17 cellular contexts compared by ENCODE assay signal in genomic region chr12:48832321-48833060, GRCh38.
DNase-seq lines count a peak whose midpoint lies in the region; ATAC-seq and TF ChIP-seq lines count a peak whose summit lies in the region.
"Had no signal": no experiment of that assay in that cellular context is flagged by ENCODE, and none has a peak within 500 bp of the region (broad histone marks: within the 10 kb centered on the region; RNA-seq: fewer than 3 reads in every experiment).

No MANE protein-coding gene starts in this region.

- no peak overlapping the region for H3K27ac ChIP-seq in WERI-Rb-1

- no peak for DNase-seq in activated T-cell treated with anti-CD3 and anti-CD28 coated beads, Interleukin-2, amount 50 U/mL, for 24 hours
- no peak for DNase-seq in activated T-cell treated with anti-CD3 and anti-CD28 coated beads, Interleukin-2, amount 50 U/mL, for 1 hour
- no peak for DNase-seq in stimulated activated naive CD8-positive, alpha-beta T cell treated with anti-CD3 and anti-CD28 coated beads, Interleukin-15, amount 100 ng/mL, for 72 hours
- DNase-seq in WERI-Rb-1 (no peak), epidermal melanocyte (ENCODE audit: insufficient read length, low spot score) (peak; percentile 6), RPMI8226 (no peak)
- DNase-seq: C1 segment of cervical spinal cord; Calu3; CD4-positive, alpha-beta memory T cell; COR-L47; DMS79; GF-D8; HFFc6 had no signal

- no peaks in the 10 kb centered on the region for H3K4me1 Mint-ChIP-seq in activated T-cell treated with anti-CD3 and anti-CD28 coated beads, Interleukin-2, amount 50 U/mL, for 24 hours (ENCODE audit: low read depth)
- peaks cover 2% of the 10 kb centered on the region for H3K4me1 Mint-ChIP-seq in stimulated activated naive CD8-positive, alpha-beta T cell treated with anti-CD3 and anti-CD28 coated beads, Interleukin-15, Interleukin-2, amounts not matched to agents 100 ng/mL and 50 ng/mL, for 24 hours (ENCODE audit: low read depth)
- H3K4me1 Mint-ChIP-seq in stimulated activated naive CD8-positive, alpha-beta T cell treated with anti-CD3 and anti-CD28 coated beads, Interleukin-15, amount 100 ng/mL, for 72 hours = no peaks in the 10 kb centered on the region
- H3K4me1 Mint-ChIP-seq: GM23338 had no signal

- no peaks in the 10 kb centered on the region for H3K9me3 ChIP-seq in WERI-Rb-1 (ENCODE audit: severe bottlenecking)
- H3K9me3 ChIP-seq: HAP-1 had no signal

- ATAC-seq in stimulated activated naive CD8-positive, alpha-beta T cell treated with anti-CD3 and anti-CD28 coated beads, Interleukin-15, amount 100 ng/mL, for 72 hours = no peak
- ATAC-seq in HG03457 (IDR thresholded peaks at IDR 0.05; ENCODE audit: unreplicated experiment) = no peak
- ATAC-seq: GM23338 had no signal

- peaks cover 92% of the 10 kb centered on the region for H3K36me3 Mint-ChIP-seq in activated T-cell treated with anti-CD3 and anti-CD28 coated beads, Interleukin-2, amount 50 U/mL, for 24 hours (ENCODE audit: low read depth)
- peaks cover 68% of the 10 kb centered on the region for H3K36me3 Mint-ChIP-seq in stimulated activated naive CD8-positive, alpha-beta T cell treated with anti-CD3 and anti-CD28 coated beads, Interleukin-15, Interleukin-2, amounts not matched to agents 100 ng/mL and 50 ng/mL, for 24 hours (ENCODE audit: low read depth)

- H3K4me3 ChIP-seq in WERI-Rb-1 (ENCODE audit: low read depth, low read length) = no peak overlapping the region
- H3K4me3 ChIP-seq: GM23338, HAP-1 had no signal

- H3K9me3 Mint-ChIP-seq in activated T-cell treated with anti-CD3 and anti-CD28 coated beads, Interleukin-2, amount 50 U/mL, for 24 hours = no peaks in the 10 kb centered on the region
- H3K9me3 Mint-ChIP-seq in stimulated activated naive CD8-positive, alpha-beta T cell treated with anti-CD3 and anti-CD28 coated beads, Interleukin-15, Interleukin-2, amounts not matched to agents 100 ng/mL and 50 ng/mL, for 24 hours = no peaks in the 10 kb centered on the region
- H3K9me3 Mint-ChIP-seq in stimulated activated naive CD8-positive, alpha-beta T cell treated with anti-CD3 and anti-CD28 coated beads, Interleukin-15, amount 100 ng/mL, for 72 hours = no peaks in the 10 kb centered on the region
- H3K9me3 Mint-ChIP-seq: CD4-positive, alpha-beta memory T cell; GM23338; HFFc6 had no signal

- peaks cover 100% of the 10 kb centered on the region for H3K36me3 ChIP-seq in WERI-Rb-1

- peak overlapping the region; percentile 2 for H3K27ac Mint-ChIP-seq in activated T-cell treated with anti-CD3 and anti-CD28 coated beads, Interleukin-2, amount 50 U/mL, for 24 hours
- peak overlapping the region; percentile 74 for H3K27ac Mint-ChIP-seq in stimulated activated naive CD8-positive, alpha-beta T cell treated with anti-CD3 and anti-CD28 coated beads, Interleukin-15, Interleukin-2, amounts not matched to agents 100 ng/mL and 50 ng/mL, for 24 hours
- no peak overlapping the region for H3K27ac Mint-ChIP-seq in stimulated activated naive CD8-positive, alpha-beta T cell treated with anti-CD3 and anti-CD28 coated beads, Interleukin-15, amount 100 ng/mL, for 72 hours
- H3K27ac Mint-ChIP-seq: GM23338, HFFc6 had no signal

- no peak overlapping the region for H3K4me3 Mint-ChIP-seq in activated T-cell treated with anti-CD3 and anti-CD28 coated beads, Interleukin-2, amount 50 U/mL, for 24 hours
- H3K4me3 Mint-ChIP-seq in stimulated activated naive CD8-positive, alpha-beta T cell treated with anti-CD3 and anti-CD28 coated beads, Interleukin-15, Interleukin-2, amounts not matched to agents 100 ng/mL and 50 ng/mL, for 24 hours = no peak overlapping the region
- H3K4me3 Mint-ChIP-seq in stimulated activated naive CD8-positive, alpha-beta T cell treated with anti-CD3 and anti-CD28 coated beads, Interleukin-15, amount 100 ng/mL, for 72 hours = no peak overlapping the region
- H3K4me3 Mint-ChIP-seq: CD4-positive, alpha-beta memory T cell; GM23338; HFFc6 had no signal

- 0 out of 2 replicates have a peak, but pooled peaks have one; percentile 12 for TF ChIP-seq CTCF in WERI-Rb-1 (IDR thresholded peaks at IDR 0.05; ENCODE audit: low read depth, low read length)

- H3K27me3 Mint-ChIP-seq in activated T-cell treated with anti-CD3 and anti-CD28 coated beads, Interleukin-2, amount 50 U/mL, for 24 hours = no peaks in the 10 kb centered on the region
- H3K27me3 Mint-ChIP-seq in stimulated activated naive CD8-positive, alpha-beta T cell treated with anti-CD3 and anti-CD28 coated beads, Interleukin-15, Interleukin-2, amounts not matched to agents 100 ng/mL and 50 ng/mL, for 24 hours = no peaks in the 10 kb centered on the region
- H3K27me3 Mint-ChIP-seq in stimulated activated naive CD8-positive, alpha-beta T cell treated with anti-CD3 and anti-CD28 coated beads, Interleukin-15, amount 100 ng/mL, for 72 hours = no peaks in the 10 kb centered on the region
- H3K27me3 Mint-ChIP-seq: CD4-positive, alpha-beta memory T cell had no signal

- no peaks in the 10 kb centered on the region for H3K27me3 ChIP-seq in WERI-Rb-1 (ENCODE audit: insufficient read depth, low read depth, severe bottlenecking)

Comparison
In these comparisons a context has a peak if more than half of its experiments do, and no peak if none do; other contexts are left out.
1. H3K27ac Mint-ChIP-seq: peak in activated T-cell treated with anti-CD3 and anti-CD28 coated beads, Interleukin-2, amount 50 U/mL, for 24 hours (single experiment) and stimulated activated naive CD8-positive, alpha-beta T cell treated with anti-CD3 and anti-CD28 coated beads, Interleukin-15, Interleukin-2, amounts not matched to agents 100 ng/mL and 50 ng/mL, for 24 hours (single experiment); none in stimulated activated naive CD8-positive, alpha-beta T cell treated with anti-CD3 and anti-CD28 coated beads, Interleukin-15, amount 100 ng/mL, for 72 hours (0 of 2).